Comparison of ENCODE assay signal across 8 cellular contexts in genomic region chr19:38263696-38264485, GRCh38. TPM values are rescaled to one million over a fixed set of nuclear protein-coding genes. Genes with fewer than 3 reads are reported as not detected.
DNase-seq lines count a peak whose midpoint lies in the region; ATAC-seq lines count a peak whose summit lies in the region.

No MANE protein-coding gene starts in this region.

- H3K27ac ChIP-seq in duodenal mucosa (ENCODE audit: low read depth, low read length) (peak overlapping the region; percentile 93), mesodermal cell (ENCODE audit: low read depth, low read length, severe bottlenecking) (no peak overlapping the region)

- H3K9me3 ChIP-seq in duodenal mucosa (ENCODE audit: control insufficient read depth in 1 of 2, low read length in 2 of 2) (no peaks in the 10 kb centered on the region), mesodermal cell (ENCODE audit: control insufficient read depth, low read length) (no peaks in the 10 kb centered on the region)

- H3K4me1 ChIP-seq in duodenal mucosa (ENCODE audit: control insufficient read depth in 1 of 2, insufficient read depth in 2 of 2, low read length in 2 of 2) (peaks cover 18 to 29% of the 10 kb centered on the region in 2 donors), mesodermal cell (ENCODE audit: control insufficient read depth, insufficient read depth, low read length, poor library complexity, severe bottlenecking) (peaks cover 25% of the 10 kb centered on the region)

- WGBS in mesodermal cell (ENCODE audit: insufficient coverage in 2 of 2), 2 experiments, result 8% methylated on average over 20 to 33 of the region's 33 CpGs

- no peak for ATAC-seq in GM18517 (IDR thresholded peaks at IDR 0.05; ENCODE audit: unreplicated experiment)

- H3K9ac ChIP-seq in duodenal mucosa (ENCODE audit: low read depth in 1 of 2, low read length in 2 of 2), result peak overlapping the region; percentile 30 to 39

- no peaks in the 10 kb centered on the region for H3K27me3 ChIP-seq in duodenal mucosa (ENCODE audit: control insufficient read depth in 1 of 2, insufficient read depth in 2 of 2, low read length in 2 of 2)

- H3K36me3 ChIP-seq in duodenal mucosa (ENCODE audit: control insufficient read depth in 1 of 2, insufficient read depth in 2 of 2, low read length in 2 of 2), result no peaks in the 10 kb centered on the region
- no peaks in the 10 kb centered on the region for H3K36me3 ChIP-seq in mesodermal cell (ENCODE audit: control insufficient read depth, insufficient read depth, low read length)

- H3K4me3 ChIP-seq in duodenal mucosa (ENCODE audit: low read depth in 1 of 2, low read length in 2 of 2), result peak overlapping the region; percentile 70 to 90
- peak overlapping the region; percentile 52 for H3K4me3 ChIP-seq in mesodermal cell (ENCODE audit: extremely low read depth, insufficient read depth, low read length, poor library complexity, severe bottlenecking)

- peak; percentile 60 for DNase-seq in SKM-1 treated with dmso at 0.1 percent for 144 hours (lab: John Stamatoyannopoulos, UW; ENCODE audit: unreplicated experiment)
- DNase-seq in SKM-1 (lab: John Stamatoyannopoulos, UW; ENCODE audit: unreplicated experiment), result no peak
- DNase-seq in NCI-H187 treated with DMSO at 0.1 percent for 48 hours (lab: John Stamatoyannopoulos, UW), result peak; percentile 96
- DNase-seq in activated CD4-positive, alpha-beta T cell treated with anti-CD3 and anti-CD28 coated beads for 4 hours, result peak; percentile 81 to 82
- DNase-seq in stimulated activated CD8-positive, alpha-beta memory T cell treated with anti-CD3 and anti-CD28 coated beads, Interleukin-2, amount 100 ng/mL, for 48 hours (ENCODE audit: low read depth in 2 of 2), result peak; percentile 45 to 76

RNA-seq across cellular contexts. Expression of gene SPINT2, which starts 0.5 kb away (rescaled TPM):
- polyA plus RNA-seq in mesodermal cell (2013, experiment 1 of 2), result 61.6 TPM
- 52.0 TPM for polyA plus RNA-seq in mesodermal cell (2013, experiment 2 of 2)

RNA-seq across cellular contexts. Expression of gene PPP1R14A, which starts 7.7 kb away (rescaled TPM):
- polyA plus RNA-seq in mesodermal cell (2013, experiment 1 of 2), result 17.3 TPM
- 16.8 TPM for polyA plus RNA-seq in mesodermal cell (2013, experiment 2 of 2)

RNA-seq across cellular contexts. Expression of gene DPF1, which starts 39.9 kb away (rescaled TPM):
- polyA plus RNA-seq in mesodermal cell (2013, experiment 1 of 2), result 4.5 TPM
- 2.6 TPM for polyA plus RNA-seq in mesodermal cell (2013, experiment 2 of 2)

RNA-seq across cellular contexts. Expression of gene C19orf33, which starts 40.2 kb away (rescaled TPM):
- polyA plus RNA-seq in mesodermal cell (2013, experiment 1 of 2), result not detected
- not detected for polyA plus RNA-seq in mesodermal cell (2013, experiment 2 of 2)

RNA-seq across cellular contexts. Expression of gene YIF1B, which starts 51.9 kb away (rescaled TPM):
- 106 TPM for polyA plus RNA-seq in mesodermal cell (2013, experiment 1 of 2)
- 89.0 TPM for polyA plus RNA-seq in mesodermal cell (2013, experiment 2 of 2)
